Comparison of ENCODE assay signal across 8 cellular contexts in genomic region chr10:118754132-118754555, GRCh38. TPM values are rescaled to one million over a fixed set of nuclear protein-coding genes. Genes with fewer than 3 reads are reported as not detected.
DNase-seq lines count a peak whose midpoint lies in the region; ATAC-seq, FAIRE-seq and TF ChIP-seq lines count a peak whose summit lies in the region.

No MANE protein-coding gene starts in this region.

- DNase-seq in Caco-2 (peak; percentile 57 to 66), HuH-7.5 (ENCODE audit: low spot score) (peak; percentile 51), WERI-Rb-1 (peak; percentile 59), choroid plexus epithelial cell (ENCODE audit: low read depth) (peak; percentile 31), HepG2 (ENCODE audit: low spot score) (peak; percentile 35), NCI-H524 (lab: John Stamatoyannopoulos, UW) (no peak)
- DNase-seq in stimulated activated CD4-positive, alpha-beta T cell treated with anti-CD3 and anti-CD28 coated beads, TNF-alpha, amount 100 ng/mL, for 4 hours (ENCODE audit: low read depth in 3 of 3) = peak in 2 of 3 experiments; percentile 7

- H4K20me1 ChIP-seq in HepG2 (ENCODE audit: insufficient read depth, low read length) = peaks cover 29% of the 10 kb centered on the region

- CTCF ChIA-PET in Caco-2 (lab: Charles Lee) = interaction anchor here (0.6 to 1.6 kb wide), 5 partner anchors 26 to 184 kb away, joined by 3 to 8 read pairs (median 3); no protein-coding TSS in a partner anchor
- CTCF ChIA-PET in HepG2 (lab: Yijun Ruan, JAX; ENCODE audit: low intra/inter-chr PET ratio, low total read pairs) = no interaction called here

- TF ChIP-seq POLR2A in HepG2 (IDR thresholded peaks at IDR 0.05; ENCODE audit: insufficient read depth in 1 of 2, low read depth in 2 of 2, low read length in 2 of 2) = no peak

- peaks cover 18% of the 10 kb centered on the region for H3K4me1 Mint-ChIP-seq in Caco-2 (ENCODE audit: low read depth, unreplicated experiment)

- peak overlapping the region; percentile 83 for H3K9ac ChIP-seq in HepG2 (ENCODE audit: insufficient read depth, low read depth, low read length)

- H3K27me3 ChIP-seq in Caco-2 (replicated peaks; ENCODE audit: control insufficient read depth, insufficient read depth, low read length) (no peaks in the 10 kb centered on the region), WERI-Rb-1 (ENCODE audit: insufficient read depth, low read depth, severe bottlenecking) (no peaks in the 10 kb centered on the region), HepG2 (ENCODE audit: control insufficient read depth in 1 of 2, insufficient read depth in 2 of 2, low read length in 2 of 2) (no peaks in the 10 kb centered on the region; a peak in 1 of 5 replicates)

- H3K36me3 Mint-ChIP-seq in Caco-2 (ENCODE audit: insufficient read depth, unreplicated experiment) = peaks cover 11% of the 10 kb centered on the region

- H3K79me2 ChIP-seq in HepG2 (ENCODE audit: insufficient read depth, low read length) = peaks cover 52% of the 10 kb centered on the region

- no peak overlapping the region for H2AFZ ChIP-seq in HepG2 (ENCODE audit: low read length)

- peak overlapping the region; percentile 97 for H3K4me3 Mint-ChIP-seq in Caco-2 (ENCODE audit: unreplicated experiment)

- no peak for FAIRE-seq in HepG2 (lab: Jason Lieb, UNC)

- BruUV-seq in Caco-2 (replicated peaks; lab: Mats Ljungman, UMichigan) (no TSS peak), HepG2 (replicated peaks; lab: Mats Ljungman, UMichigan) (no TSS peak)

- peak overlapping the region; percentile 98 for H3K4me3 ChIP-seq in Caco-2 (ENCODE audit: low read depth, low read length)
- peak overlapping the region; percentile 98 for H3K4me3 ChIP-seq in WERI-Rb-1 (ENCODE audit: low read depth, low read length)
- peak overlapping the region; percentile 99 for H3K4me3 ChIP-seq in choroid plexus epithelial cell (ENCODE audit: low read depth, low read length)
- H3K4me3 ChIP-seq in HepG2 (replicated peaks in 1 of 3; ENCODE audit: insufficient read depth in 1 of 3, low read depth in 2 of 3, low read length in 3 of 3) = peak overlapping the region; percentile 83 to 93 (median 86)

- WGBS in HepG2 (ENCODE audit: low lambda C conversion rate) = under 1% methylated on average over 17 of the region's 26 CpGs

- H3K9me3 ChIP-seq in Caco-2 = no peaks in the 10 kb centered on the region
- H3K9me3 ChIP-seq in WERI-Rb-1 (ENCODE audit: severe bottlenecking) = no peaks in the 10 kb centered on the region
- H3K9me3 ChIP-seq in HepG2 (ENCODE audit: low read length) = no peaks in the 10 kb centered on the region

- POLR2A ChIA-PET in Caco-2 (lab: Charles Lee) (interaction anchor here (1.2 kb wide), 1 partner anchor 275 kb away, joined by 5 read pairs; the partner anchor contains the start of gene NANOS1), HepG2 (lab: Yijun Ruan, JAX) (interaction anchor here (1.3 to 1.7 kb wide), 3 partner anchors 15 to 22 kb away, joined by 5 to 11 read pairs (median 9); no protein-coding TSS in a partner anchor)

- no peaks in the 10 kb centered on the region for H3K36me3 ChIP-seq in Caco-2 (ENCODE audit: control insufficient read depth, insufficient read depth, low read length)
- H3K36me3 ChIP-seq in WERI-Rb-1 = peaks cover 9% of the 10 kb centered on the region
- H3K36me3 ChIP-seq in HepG2 (replicated peaks in 1 of 2; ENCODE audit: control insufficient read depth in 1 of 2, insufficient read depth in 2 of 2, low read length in 2 of 2) = peaks cover 1 to 3% of the 10 kb centered on the region in 2 experiments; a peak in 1 of 5 replicates

- ATAC-seq in GM21390 (IDR thresholded peaks at IDR 0.05; ENCODE audit: unreplicated experiment) (peak; percentile 9), HepG2 (peak; percentile 68)

- H3K4me2 ChIP-seq in HepG2 (ENCODE audit: low read depth, low read length) = peak overlapping the region; percentile 90

- H3K27ac Mint-ChIP-seq in Caco-2 (ENCODE audit: unreplicated experiment) = peak overlapping the region; percentile 95

- TF ChIP-seq CTCF in Caco-2 (IDR thresholded peaks at IDR 0.05; ENCODE audit: insufficient read depth in 1 of 2, low read depth in 1 of 2, low read length in 1 of 2, severe bottlenecking in 1 of 2, unreplicated experiment in 1 of 2) (no peak), WERI-Rb-1 (IDR thresholded peaks at IDR 0.05; ENCODE audit: low read depth, low read length) (no peak), choroid plexus epithelial cell (conservative IDR thresholded peaks at IDR 0.05; ENCODE audit: low read depth, low read length) (no peak), HepG2 (CRISPR knock-in tag; IDR thresholded peaks at IDR 0.05) (no peak)

- in situ Hi-C loops in HepG2 (cut with HindIII; ENCODE audit: extremely low pct_ligation_motif_present, low pct_unique_long_range_greater_than_20kb) = no loop called here

- peak overlapping the region; percentile 90 for H3K27ac ChIP-seq in WERI-Rb-1
- H3K27ac ChIP-seq in HepG2 (ENCODE audit: extremely low read length, insufficient read depth, low read length) = peak overlapping the region; percentile 81

- H3K27me3 Mint-ChIP-seq in Caco-2 (ENCODE audit: insufficient read depth, unreplicated experiment) = no peaks in the 10 kb centered on the region

- no peaks in the 10 kb centered on the region for H3K9me3 Mint-ChIP-seq in Caco-2 (ENCODE audit: unreplicated experiment)

- intact Hi-C loops in Caco-2 (cut with micrococcal nuclease; ENCODE audit: unreplicated experiment) = no loop called here
- intact Hi-C loops in HepG2 (cut with micrococcal nuclease; ENCODE audit: unreplicated experiment) = loop anchor here (10.0 kb wide), 2 partner anchors 271 to 411 kb away; partner anchors contain the start of genes NANOS1 and SFXN4

- TF ChIP-seq EP300 in HepG2 (IDR thresholded peaks at IDR 0.05; ENCODE audit: low read depth in 2 of 2, low read length in 2 of 2) (no peak), HepG2 (CRISPR knock-in tag; IDR thresholded peaks at IDR 0.05; ENCODE audit: borderline replicate concordance) (no peak)

- TF ChIP-seq RAD21 in HepG2 (CRISPR knock-in tag; IDR thresholded peaks at IDR 0.05) = no peak

- H3K4me1 ChIP-seq in Caco-2 (peaks cover 14% of the 10 kb centered on the region), HepG2 (ENCODE audit: insufficient read depth, low read length) (peaks cover 36% of the 10 kb centered on the region)

TF ChIP-seq in HepG2, 621 proteins besides CTCF, POLR2A, EP300 and RAD21 (continues in another document):
- 0 out of 2 replicates have a peak, but pooled peaks have one; percentile 14 for TF ChIP-seq SAFB2 (CRISPR knock-in tag; IDR thresholded peaks at IDR 0.05; ENCODE audit: borderline replicate concordance, low read depth)
- TF ChIP-seq ZNF616 (CRISPR knock-in tag; IDR thresholded peaks at IDR 0.05; ENCODE audit: low read depth) = 0 out of 2 replicates have a peak, but pooled peaks have one; percentile 48
- TF ChIP-seq ZSCAN29 (CRISPR knock-in tag; conservative IDR thresholded peaks at IDR 0.05) = 0 out of 2 replicates have a peak, but pooled peaks have one; percentile 27
- peak; percentile 48; the same call in 1 of the 2 replicates for TF ChIP-seq SIN3A (IDR thresholded peaks at IDR 0.05; ENCODE audit: borderline replicate concordance, low read depth, low read length)
- TF ChIP-seq SMAD1 (CRISPR knock-in tag; IDR thresholded peaks at IDR 0.05; ENCODE audit: borderline replicate concordance, low read depth) = 0 out of 2 replicates have a peak, but pooled peaks have one; percentile 16
- no peak for TF ChIP-seq ZNF180 (CRISPR knock-in tag; IDR thresholded peaks at IDR 0.05; ENCODE audit: borderline replicate concordance, low read depth)
- no peak for TF ChIP-seq AGO2 (optimal IDR thresholded peaks at IDR 0.05; ENCODE audit: low read depth, low read length)
- TF ChIP-seq MED1 (CRISPR knock-in tag; IDR thresholded peaks at IDR 0.05) = no peak
- TF ChIP-seq HNRNPK (IDR thresholded peaks at IDR 0.05; ENCODE audit: low read depth, low read length, poor library complexity, severe bottlenecking) = no peak
- TF ChIP-seq FOXK1 (CRISPR knock-in tag; IDR thresholded peaks at IDR 0.05; ENCODE audit: borderline replicate concordance, low read depth) = peak; percentile 12; the same call in 1 of the 2 replicates
- 0 out of 2 replicates have a peak, but pooled peaks have one; percentile 59 for TF ChIP-seq MTERF4 (CRISPR knock-in tag; IDR thresholded peaks at IDR 0.05)
- 0 out of 2 replicates have a peak, but pooled peaks have one; percentile 59 for TF ChIP-seq SRY (CRISPR knock-in tag; IDR thresholded peaks at IDR 0.05)

RNA-seq across cellular contexts. Expression of gene CACUL1, which starts 0.6 kb away (rescaled TPM):
- total RNA-seq in Caco-2 (2022) (39.2 and 42.7 TPM in 2 replicates), HepG2 (2016; rRNA removed; fragmentation: Illumina TruSeq; extraction: Trizol) (31.0 and 43.6 TPM in 2 replicates)
- total RNA-seq in HepG2 (2016; cell fraction: cytosol; rRNA removed; fragmentation: Illumina TruSeq; extraction: Trizol; ENCODE audit: low read depth) = 9.3 and 13.6 TPM in 2 replicates
- total RNA-seq in HepG2 (2016; cell fraction: insoluble cytoplasmic fraction; rRNA removed; fragmentation: Illumina TruSeq; extraction: Trizol) = 29.9 and 40.9 TPM in 2 replicates
- 23.6 and 25.5 TPM in 2 replicates for total RNA-seq in HepG2 (2016; cell fraction: membrane; rRNA removed; fragmentation: Illumina TruSeq; extraction: Trizol)
- total RNA-seq in HepG2 (2016; cell fraction: nucleus; rRNA removed; fragmentation: Illumina TruSeq; extraction: Trizol) = 35.3 and 37.2 TPM in 2 replicates
- polyA plus RNA-seq in HepG2 (2011; rRNA removed) = 10.6 and 14.2 TPM in 2 replicates
- 3.9 and 5.9 TPM in 2 replicates for polyA plus RNA-seq in HepG2 (2011; cell fraction: cytosol; rRNA removed)
- polyA plus RNA-seq in HepG2 (2011; cell fraction: nucleus; rRNA removed) = 6.9 and 7.8 TPM in 2 replicates
- polyA plus RNA-seq in HepG2 (2012) = 8.3 and 12.1 TPM in 2 replicates
- 2.5 and 3.3 TPM in 2 replicates for polyA plus RNA-seq in HepG2 (2016; cell fraction: cytosol; fragmentation: Illumina TruSeq; extraction: Trizol; ENCODE audit: low read depth)
- polyA plus RNA-seq in HepG2 (2016; cell fraction: insoluble cytoplasmic fraction; fragmentation: Illumina TruSeq; extraction: Trizol; ENCODE audit: low read depth) = 18.3 and 18.5 TPM in 2 replicates
- polyA plus RNA-seq in HepG2 (2016; cell fraction: membrane; fragmentation: Illumina TruSeq; extraction: Trizol; ENCODE audit: low read depth) = 7.7 and 8.5 TPM in 2 replicates
- polyA plus RNA-seq in HepG2 (2016; cell fraction: nucleus; fragmentation: Illumina TruSeq; extraction: Trizol; ENCODE audit: insufficient read depth, low read depth) = 15.3 and 21.2 TPM in 2 replicates
- polyA minus RNA-seq in HepG2 (2011; rRNA and poly(A)+ RNA removed; ENCODE audit: low replicate concordance) = 11.8 and 27.1 TPM in 2 replicates
- 18.8 and 27.1 TPM in 2 replicates for polyA minus RNA-seq in HepG2 (2011; cell fraction: cytosol; rRNA and poly(A)+ RNA removed)
- polyA minus RNA-seq in HepG2 (2011; cell fraction: nucleus; rRNA and poly(A)+ RNA removed) = 35.0 and 37.0 TPM in 2 replicates

Comparison
In these comparisons a context has a peak if more than half of its experiments do, and no peak if none do; other contexts are left out.
1. DNase-seq: peak in Caco-2 (2 of 2), HuH-7.5 (single experiment), WERI-Rb-1 (single experiment), choroid plexus epithelial cell (single experiment), HepG2 (single experiment) and stimulated activated CD4-positive, alpha-beta T cell treated with anti-CD3 and anti-CD28 coated beads, TNF-alpha, amount 100 ng/mL, for 4 hours (2 of 3); none in NCI-H524 (0 of 2).
2. Peak in every context shown above with its lines, with median percentiles within 50 percentile points of each other: H3K4me3 ChIP-seq.